23 cellular contexts compared by ENCODE assay signal in the genomic region with DNA sequence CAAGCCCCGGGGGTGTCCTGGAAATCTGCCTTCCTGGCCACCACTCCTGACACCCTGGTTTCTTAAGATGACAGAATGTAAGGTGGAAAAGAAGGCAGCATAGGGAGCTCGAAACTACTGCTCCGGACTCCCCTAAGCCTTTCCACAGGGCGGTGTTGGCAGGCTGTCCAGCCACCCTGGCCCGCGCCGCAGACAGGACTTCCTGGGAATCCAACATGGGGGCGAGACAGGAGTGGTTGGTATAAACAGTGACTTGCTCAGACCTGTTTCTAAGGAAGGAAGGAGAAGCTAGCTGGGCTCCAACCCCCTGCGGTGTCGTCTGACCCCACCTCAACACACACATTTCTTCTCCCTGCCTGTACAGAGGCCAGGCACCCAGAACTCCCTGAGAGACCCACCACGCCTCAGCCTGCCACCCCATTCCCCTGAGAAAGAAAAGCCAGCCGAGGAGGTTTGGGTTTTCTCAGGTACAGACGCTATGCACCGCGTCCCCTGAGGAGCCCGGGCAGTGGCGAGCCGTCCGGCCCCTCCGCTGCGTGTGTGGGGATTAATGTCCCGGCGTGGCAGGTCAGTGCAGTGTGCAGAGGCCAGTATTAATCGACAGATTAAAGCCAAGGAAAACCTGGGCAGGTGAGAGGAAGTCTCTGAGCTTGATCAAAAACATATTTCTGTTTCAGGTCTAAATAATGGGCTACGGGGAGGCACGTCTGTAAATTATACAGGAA.
"Had no signal": no experiment of that assay in that cellular context is flagged by ENCODE, and none has a peak within 500 bp of the region (broad histone marks: within the 10 kb centered on the region; RNA-seq: fewer than 3 reads in every experiment).

No MANE protein-coding gene starts in this region.

- H3K4me3 ChIP-seq: coronary artery, esophagus muscularis mucosa, lower lobe of right lung, pancreas, smooth muscle cell, suprapubic skin, transverse colon had no signal

- H3K27me3 ChIP-seq: pancreas had no signal

- H3K9me3 ChIP-seq: esophagus muscularis mucosa, lower lobe of right lung, pancreas, suprapubic skin, transverse colon had no signal

- DNase-seq: dermis blood vessel endothelial cell; effector memory CD4-positive, alpha-beta T cell; hypothalamus; kidney glomerular epithelial cell; left colon; left ventricle myocardium superior; lower lobe of right lung; naive thymus-derived CD8-positive, alpha-beta T cell; nephron progenitor cell; occipital lobe; stimulated activated CD4-positive, alpha-beta T cell treated with anti-CD3 and anti-CD28 coated beads, Interleukin-12 subunit alpha, Interleukin-12 subunit beta, amount 100 ng/mL, for 4 hours; stimulated activated CD4-positive, alpha-beta T cell treated with anti-CD3 and anti-CD28 coated beads, Interleukin-1b, Interleukin-23, amount 100 ng/mL, for 48 hours; stimulated activated CD4-positive, alpha-beta T cell treated with anti-CD3 and anti-CD28 coated beads, Interleukin-4, amount 100 ng/mL, for 1 hour; stimulated activated CD8-positive, alpha-beta memory T cell treated with anti-CD3 and anti-CD28 coated beads, Interleukin-4, amount 100 ng/mL, for 48 hours; stimulated activated naive CD4-positive, alpha-beta T cell; stimulated activated naive CD8-positive, alpha-beta T cell treated with anti-CD3 and anti-CD28 coated beads, Interleukin-15, amount 100 ng/mL, for 72 hours; transverse colon had no signal

- H3K36me3 ChIP-seq: esophagus muscularis mucosa, lower lobe of right lung, pancreas, suprapubic skin, transverse colon had no signal

- H3K4me2 ChIP-seq: smooth muscle cell had no signal

- H3K27ac ChIP-seq: coronary artery, esophagus muscularis mucosa, lower lobe of right lung, pancreas, suprapubic skin, transverse colon had no signal

- ATAC-seq: left colon; left ventricle myocardium superior; lower lobe of right lung; naive thymus-derived CD8-positive, alpha-beta T cell; pancreas; sciatic nerve; stimulated activated naive CD8-positive, alpha-beta T cell treated with anti-CD3 and anti-CD28 coated beads, Interleukin-15, amount 100 ng/mL, for 72 hours had no signal

- H3K4me1 ChIP-seq: esophagus muscularis mucosa, lower lobe of right lung, pancreas, transverse colon had no signal
